17 cellular contexts compared by ENCODE assay signal in genomic region chr10:17181751-17182150, GRCh38. TPM values are rescaled to one million over a fixed set of nuclear protein-coding genes. Genes with fewer than 3 reads are reported as not detected.
DNase-seq lines count a peak whose midpoint lies in the region; ATAC-seq and TF ChIP-seq lines count a peak whose summit lies in the region.
"Had no signal": no experiment of that assay in that cellular context is flagged by ENCODE, and none has a peak within 500 bp of the region (broad histone marks: within the 10 kb centered on the region; RNA-seq: fewer than 3 reads in every experiment).

No MANE protein-coding gene starts in this region.

- no peak overlapping the region for H3K4me3 ChIP-seq in hepatocyte
- H3K4me3 ChIP-seq: GM23248, sigmoid colon, thoracic aorta had no signal

- no peaks in the 10 kb centered on the region for H3K36me3 ChIP-seq in hepatocyte (replicated peaks; ENCODE audit: insufficient read depth, low read depth)
- H3K36me3 ChIP-seq: sigmoid colon, thoracic aorta had no signal

- no peak for ATAC-seq in HG02571 (IDR thresholded peaks at IDR 0.05; ENCODE audit: unreplicated experiment)

- H3K9me2 ChIP-seq in hepatocyte (replicated peaks; ENCODE audit: insufficient read depth) = no peaks in the 10 kb centered on the region

- no peak for TF ChIP-seq CTCF in hepatocyte (IDR thresholded peaks at IDR 0.05; ENCODE audit: poor library complexity)

- H2AFZ ChIP-seq in hepatocyte = no peak overlapping the region
- H2AFZ ChIP-seq: GM23248 had no signal

- H3K4me1 ChIP-seq in hepatocyte (ENCODE audit: insufficient read depth) = peaks cover 4% of the 10 kb centered on the region
- H3K4me1 ChIP-seq: sigmoid colon had no signal

- H3K9me3 ChIP-seq in hepatocyte (ENCODE audit: low read depth) = no peaks in the 10 kb centered on the region
- H3K9me3 ChIP-seq: sigmoid colon, thoracic aorta had no signal

- DNase-seq in SIG-M5 treated with dmso at 0.1 percent for 504 hours (lab: John Stamatoyannopoulos, UW; ENCODE audit: unreplicated experiment) (peak; percentile 8), SIG-M5 (lab: John Stamatoyannopoulos, UW) (no peak), NCI-H748 treated with DMSO at 0.1 percent for 48 hours (lab: John Stamatoyannopoulos, UW) (peak; percentile 82), hepatocyte (ENCODE audit: low spot score) (peak; percentile 30), retina (no peak), NCI-H69 (lab: John Stamatoyannopoulos, UW) (no peak), GDM1 (lab: John Stamatoyannopoulos, UW) (no peak)
- DNase-seq: activated CD4-positive, alpha-beta T cell treated with anti-CD3 and anti-CD28 coated beads for 4 hours; caudate nucleus; foreskin melanocyte; GM23248; NCI-H774; Right ventricle myocardium superior; sigmoid colon; stimulated activated CD4-positive, alpha-beta T cell treated with anti-CD3 and anti-CD28 coated beads, Interleukin-4, amount 100 ng/mL, for 1 hour had no signal

- no peaks in the 10 kb centered on the region for H3K27me3 ChIP-seq in hepatocyte
- H3K27me3 ChIP-seq: sigmoid colon had no signal

- no peaks in the 10 kb centered on the region for H3K79me2 ChIP-seq in hepatocyte

- WGBS in hepatocyte (ENCODE audit: low lambda C conversion rate, missing lambda C conversion rate) = 59% methylated on average over 3 of the region's 3 CpGs

- no peak overlapping the region for H3K4me2 ChIP-seq in hepatocyte

- H3K27ac ChIP-seq in hepatocyte = no peak overlapping the region
- H3K27ac ChIP-seq: GM23248, sigmoid colon, thoracic aorta had no signal

- no peaks in the 10 kb centered on the region for H4K20me1 ChIP-seq in hepatocyte (ENCODE audit: insufficient read depth, poor library complexity, severe bottlenecking)

RNA-seq across cellular contexts. Expression of gene TRDMT1, which starts 19.7 kb away (rescaled TPM):
- total RNA-seq in hepatocyte = 4.2 and 5.4 TPM in 2 replicates
- polyA plus RNA-seq in hepatocyte = 3.5 and 5.9 TPM in 2 replicates

RNA-seq across cellular contexts. Expression of gene VIM, which starts 46.3 kb away (rescaled TPM):
- total RNA-seq in hepatocyte = 833 and 1,051 TPM in 2 replicates
- polyA plus RNA-seq in hepatocyte = 302 and 335 TPM in 2 replicates

RNA-seq across cellular contexts. Expression of gene CUBN, which starts 52.1 kb away (rescaled TPM):
- 9.4 and 10.6 TPM in 2 replicates for total RNA-seq in hepatocyte
- polyA plus RNA-seq in hepatocyte = 2.0 and 3.3 TPM in 2 replicates

Comparison
In these comparisons a context has a peak if more than half of its experiments do, and no peak if none do; other contexts are left out.
1. DNase-seq: peak in SIG-M5 treated with dmso at 0.1 percent for 504 hours (single experiment), NCI-H748 treated with DMSO at 0.1 percent for 48 hours (single experiment) and hepatocyte (single experiment); none in SIG-M5 (single experiment), retina (single experiment), NCI-H69 (single experiment) and GDM1 (single experiment).